9 cellular contexts compared by ENCODE assay signal in genomic region chr5:75051217-75051751, GRCh38. TPM values are rescaled to one million over a fixed set of nuclear protein-coding genes. Genes with fewer than 3 reads are reported as not detected.
DNase-seq lines count a peak whose midpoint lies in the region; ATAC-seq, FAIRE-seq and TF ChIP-seq lines count a peak whose summit lies in the region.
"Had no signal": no experiment of that assay in that cellular context is flagged by ENCODE, and none has a peak within 500 bp of the region (broad histone marks: within the 10 kb centered on the region; RNA-seq: fewer than 3 reads in every experiment).

No MANE protein-coding gene starts in this region.

- 25 to 38% methylated on average over 7 of the region's 7 CpGs for WGBS in body of pancreas, 2 donors

- no peak for FAIRE-seq in HTR-8/SVneo (lab: Jason Lieb, UNC)

- H3K9me3 ChIP-seq in body of pancreas (no peaks in the 10 kb centered on the region), mucosa of stomach (ENCODE audit: control insufficient read depth, low read length) (no peaks in the 10 kb centered on the region)

- POLR2A ChIA-PET in BJ (lab: Charles Lee) = no interaction called here

- intact Hi-C loops in body of pancreas (cut with DNase I) = loop anchor here (10.0 kb wide), 1 partner anchor 116 kb away; no protein-coding TSS in a partner anchor

- TF ChIP-seq POLR2A in body of pancreas (IDR thresholded peaks at IDR 0.05) = no peak

- CTCF ChIA-PET in BJ (lab: Yijun Ruan, JAX) = interaction anchor here (1.3 to 2.9 kb wide), 5 partner anchors 10 to 126 kb away, joined by 4 to 16 read pairs (median 13); no protein-coding TSS in a partner anchor

- TF ChIP-seq CTCF in BJ (IDR thresholded peaks at IDR 0.05; ENCODE audit: insufficient read depth, low read depth, low read length) (no peak), body of pancreas (IDR thresholded peaks at IDR 0.05) (no peak)

- H3K9ac ChIP-seq in mucosa of stomach (ENCODE audit: low read length) = peak overlapping the region; percentile 83

- H3K4me1 ChIP-seq in body of pancreas = peaks cover 63% of the 10 kb centered on the region
- peaks cover 47% of the 10 kb centered on the region for H3K4me1 ChIP-seq in mucosa of stomach (ENCODE audit: control insufficient read depth, insufficient read depth, low read length)

- H3K36me3 ChIP-seq in BJ (ENCODE audit: control insufficient read depth, insufficient read depth, low read length) (no peaks in the 10 kb centered on the region), body of pancreas (replicated peaks in 1 of 2; ENCODE audit: insufficient read depth in 1 of 2, low read depth in 2 of 2) (no peaks in the 10 kb centered on the region), mucosa of stomach (ENCODE audit: control insufficient read depth, insufficient read depth, low read length) (no peaks in the 10 kb centered on the region)

- H3K4me3 ChIP-seq in BJ (ENCODE audit: low read depth, low read length) = peak overlapping the region; percentile 70
- no peak overlapping the region for H3K4me3 ChIP-seq in body of pancreas
- peak overlapping the region; percentile 37 for H3K4me3 ChIP-seq in mucosa of stomach (ENCODE audit: low read length)

- no peak for DNase-seq in BJ (ENCODE audit: low read depth)
- peak; percentile 90 for DNase-seq in RPMI8226
- DNase-seq in body of pancreas = peak; percentile 49 to 73 (median 58)
- DNase-seq in SIG-M5 (lab: John Stamatoyannopoulos, UW) = no peak
- no peak for DNase-seq in HTR-8/SVneo (ENCODE audit: insufficient read length, low spot score)
- no peak for DNase-seq in middle frontal gyrus (ENCODE audit: extremely low spot score, low spot score)
- DNase-seq: nucleus accumbens had no signal

- no peaks in the 10 kb centered on the region for H3K27me3 ChIP-seq in BJ (ENCODE audit: control insufficient read depth, insufficient read depth, low read length)
- no peaks in the 10 kb centered on the region for H3K27me3 ChIP-seq in body of pancreas
- no peaks in the 10 kb centered on the region for H3K27me3 ChIP-seq in mucosa of stomach (ENCODE audit: control insufficient read depth, insufficient read depth, low read length)

- no peak for ATAC-seq in body of pancreas
- no peak for ATAC-seq in HG03135 (IDR thresholded peaks at IDR 0.05; ENCODE audit: unreplicated experiment)

- H3K27ac ChIP-seq in body of pancreas = peak overlapping the region in 3 of 4 donors; percentile 91 to 94 (median 91)

RNA-seq across cellular contexts. Expression of gene GCNT4, which starts 1.1 kb away (rescaled TPM):
- 3.7 and 10.1 TPM in 2 replicates for polyA plus RNA-seq in BJ (2011; rRNA removed)
- polyA minus RNA-seq in BJ (2011; rRNA and poly(A)+ RNA removed) = 5.1 and 6.5 TPM in 2 replicates
- 1 to 10 TPM; 3.3 to 4.2 TPM for total RNA-seq in body of pancreas

Comparison
In these comparisons a context has a peak if more than half of its experiments do, and no peak if none do; other contexts are left out.
1. DNase-seq: peak in RPMI8226 (single experiment) and body of pancreas (4 of 4); none in BJ (single experiment), SIG-M5 (single experiment), HTR-8/SVneo (single experiment) and middle frontal gyrus (single experiment).
2. H3K4me3 ChIP-seq: peak in BJ (single experiment) and mucosa of stomach (single experiment); none in body of pancreas (0 of 2).